Comparison of ENCODE assay signal across 8 cellular contexts in genomic region chr2:64989126-64989981, GRCh38. TPM values are rescaled to one million over a fixed set of nuclear protein-coding genes. Genes with fewer than 3 reads are reported as not detected.
DNase-seq lines count a peak whose midpoint lies in the region; ATAC-seq and TF ChIP-seq lines count a peak whose summit lies in the region.

TSS of gene SLC1A4 (plus strand) at chr2:64989399. CDS start at chr2:64989644, 245 bp downstream.

- peak; percentile 49 to 83 (median 74) for DNase-seq in CD8-positive, alpha-beta T cell
- DNase-seq in GM20000 (ENCODE audit: low spot score): peak; percentile 97
- peak; percentile 69 for DNase-seq in HT-29 (ENCODE audit: low spot score)
- DNase-seq in NOMO-1 treated with dmso at 0.1 percent for 144 hours (lab: John Stamatoyannopoulos, UW; ENCODE audit: unreplicated experiment): peak; percentile 94
- DNase-seq in activated CD8-positive, alpha-beta memory T cell treated with anti-CD3 and anti-CD28 coated beads, Interleukin-2, amount 10 ng/mL, durations not matched to agents 7 days and 5 days: peak; percentile 92
- DNase-seq in endodermal cell: peak; percentile 81
- peak; percentile 59 to 84 for DNase-seq in mesothelial cell of epicardium (ENCODE audit: low spot score in 2 of 2, unreplicated experiment in 2 of 2)
- DNase-seq in stimulated activated CD8-positive, alpha-beta memory T cell treated with anti-CD3 and anti-CD28 coated beads, Interleukin-15, amount 100 ng/mL, for 48 hours (ENCODE audit: low read depth in 2 of 2): peak; percentile 78 to 87

- CTCF ChIA-PET in CD8-positive, alpha-beta T cell (lab: Charles Lee): interaction anchor here (1.8 kb wide), 1 partner anchor 10 kb away, joined by 6 read pairs; no protein-coding TSS in a partner anchor
- CTCF ChIA-PET in activated CD8-positive, alpha-beta memory T cell treated with anti-CD3 and anti-CD28 coated beads, Interleukin-2, amount 10 ng/mL, durations not matched to agents 7 days and 5 days (lab: Charles Lee): interaction anchor here (0.7 to 6.6 kb wide), 12 partner anchors 10 to 71 kb away, joined by 3 to 50 read pairs (median 4); partner anchors contain the start of gene CEP68

- no peaks in the 10 kb centered on the region for H3K36me3 ChIP-seq in CD8-positive, alpha-beta T cell (ENCODE audit: insufficient read depth, low read length)
- H3K36me3 ChIP-seq in endodermal cell (ENCODE audit: control insufficient read depth, insufficient read depth, low read length): no peaks in the 10 kb centered on the region

- peaks cover 7% of the 10 kb centered on the region for H3K27me3 Mint-ChIP-seq in CD8-positive, alpha-beta T cell (ENCODE audit: low read depth)
- H3K27me3 Mint-ChIP-seq in activated CD8-positive, alpha-beta memory T cell treated with anti-CD3 and anti-CD28 coated beads, Interleukin-2, amount 10 ng/mL, durations not matched to agents 7 days and 5 days: peaks cover under 1% of the 10 kb centered on the region
- H3K27me3 Mint-ChIP-seq in endodermal cell (ENCODE audit: insufficient read depth) (peaks cover 74% of the 10 kb centered on the region), mesothelial cell of epicardium (ENCODE audit: low read depth) (peaks cover 27% of the 10 kb centered on the region)

- H3K9me3 Mint-ChIP-seq in CD8-positive, alpha-beta T cell: no peaks in the 10 kb centered on the region
- H3K9me3 Mint-ChIP-seq in activated CD8-positive, alpha-beta memory T cell treated with anti-CD3 and anti-CD28 coated beads, Interleukin-2, amount 10 ng/mL, durations not matched to agents 7 days and 5 days (ENCODE audit: low read depth): no peaks in the 10 kb centered on the region
- H3K9me3 Mint-ChIP-seq in endodermal cell (no peaks in the 10 kb centered on the region), mesothelial cell of epicardium (no peaks in the 10 kb centered on the region)

- 1 to 5% methylated on average over 31 to 109 of the region's 109 CpGs for WGBS in endodermal cell (ENCODE audit: insufficient coverage in 1 of 2, insufficient read length in 1 of 2), 2 experiments

- H3K4me1 ChIP-seq in CD8-positive, alpha-beta T cell (ENCODE audit: insufficient read depth, low read length): peaks cover 11% of the 10 kb centered on the region
- no peaks in the 10 kb centered on the region for H3K4me1 ChIP-seq in endodermal cell (ENCODE audit: control insufficient read depth, insufficient read depth, low read length)

- peaks cover 27% of the 10 kb centered on the region for H3K4me1 Mint-ChIP-seq in CD8-positive, alpha-beta T cell (ENCODE audit: low read depth)
- peaks cover 75% of the 10 kb centered on the region for H3K4me1 Mint-ChIP-seq in activated CD8-positive, alpha-beta memory T cell treated with anti-CD3 and anti-CD28 coated beads, Interleukin-2, amount 10 ng/mL, durations not matched to agents 7 days and 5 days
- peaks cover 5% of the 10 kb centered on the region for H3K4me1 Mint-ChIP-seq in endodermal cell
- H3K4me1 Mint-ChIP-seq in mesothelial cell of epicardium: peaks cover 23% of the 10 kb centered on the region

- no peaks in the 10 kb centered on the region for H3K27me3 ChIP-seq in CD8-positive, alpha-beta T cell (ENCODE audit: insufficient read depth, low read length)
- H3K27me3 ChIP-seq in endodermal cell (ENCODE audit: control insufficient read depth, insufficient read depth, low read length, poor library complexity, severe bottlenecking): peaks cover 60% of the 10 kb centered on the region

- POLR2A ChIA-PET in CD8-positive, alpha-beta T cell (lab: Charles Lee): interaction anchor here (0.8 to 1.6 kb wide), 3 partner anchors 8 to 68 kb away, joined by 3 to 5 read pairs (median 4); no protein-coding TSS in a partner anchor

- peak within 1 kb of the TSS; percentile 68 for H3K4me3 ChIP-seq in CD8-positive, alpha-beta T cell (ENCODE audit: low read depth, low read length)
- peak within 1 kb of the TSS; percentile 77 for H3K4me3 ChIP-seq in endodermal cell (ENCODE audit: low read length)

- peak; percentile 89 for ATAC-seq in CD8-positive, alpha-beta T cell
- peak; percentile 89 for ATAC-seq in activated CD8-positive, alpha-beta memory T cell treated with anti-CD3 and anti-CD28 coated beads, Interleukin-2, amount 10 ng/mL, durations not matched to agents 7 days and 5 days

- peak within 1 kb of the TSS; percentile 89 for H3K4me3 Mint-ChIP-seq in CD8-positive, alpha-beta T cell
- peak within 1 kb of the TSS; percentile 90 for H3K4me3 Mint-ChIP-seq in activated CD8-positive, alpha-beta memory T cell treated with anti-CD3 and anti-CD28 coated beads, Interleukin-2, amount 10 ng/mL, durations not matched to agents 7 days and 5 days
- peak within 1 kb of the TSS; percentile 62 for H3K4me3 Mint-ChIP-seq in endodermal cell
- H3K4me3 Mint-ChIP-seq in mesothelial cell of epicardium: peak within 1 kb of the TSS; percentile 81

- intact Hi-C loops in CD8-positive, alpha-beta T cell (cut with DNase I, micrococcal nuclease): loop anchor here (2.0 to 5.0 kb wide), 8 partner anchors 43 to 465 kb away; partner anchors contain the start of genes CEP68 (in 2 of the 2), ACTR2 (in 1 of the 2), AFTPH (in 1 of the 2) and RAB1A (in 1 of the 2)

- peak within 1 kb of the TSS; percentile 31 for H3K27ac ChIP-seq in CD8-positive, alpha-beta T cell (ENCODE audit: low read depth, low read length)
- H3K27ac ChIP-seq in endodermal cell (ENCODE audit: low read depth, low read length): peak within 1 kb of the TSS; percentile 82

- H3K36me3 Mint-ChIP-seq in CD8-positive, alpha-beta T cell: no peaks in the 10 kb centered on the region
- peaks cover 39% of the 10 kb centered on the region for H3K36me3 Mint-ChIP-seq in activated CD8-positive, alpha-beta memory T cell treated with anti-CD3 and anti-CD28 coated beads, Interleukin-2, amount 10 ng/mL, durations not matched to agents 7 days and 5 days
- H3K36me3 Mint-ChIP-seq in endodermal cell (ENCODE audit: low read depth) (peaks cover 2% of the 10 kb centered on the region), mesothelial cell of epicardium (no peaks in the 10 kb centered on the region)

- H3K27ac Mint-ChIP-seq in CD8-positive, alpha-beta T cell: peak within 1 kb of the TSS; percentile 33
- peak within 1 kb of the TSS; percentile 81 for H3K27ac Mint-ChIP-seq in activated CD8-positive, alpha-beta memory T cell treated with anti-CD3 and anti-CD28 coated beads, Interleukin-2, amount 10 ng/mL, durations not matched to agents 7 days and 5 days
- H3K27ac Mint-ChIP-seq in endodermal cell (peak within 1 kb of the TSS; percentile 69), mesothelial cell of epicardium (peak within 1 kb of the TSS; percentile 98)

- TF ChIP-seq CTCF in CD8-positive, alpha-beta T cell (IDR thresholded peaks at IDR 0.05): no peak
- no peak for TF ChIP-seq CTCF in GM20000 (IDR thresholded peaks at IDR 0.05; ENCODE audit: extremely low read depth, missing control alignments)
- no peak for TF ChIP-seq CTCF in endodermal cell (conservative IDR thresholded peaks at IDR 0.05)
- no peak for TF ChIP-seq CTCF in mesothelial cell of epicardium (IDR thresholded peaks at IDR 0.05; ENCODE audit: unreplicated experiment)

- H3K9me3 ChIP-seq in CD8-positive, alpha-beta T cell (ENCODE audit: low read length): no peaks in the 10 kb centered on the region
- no peaks in the 10 kb centered on the region for H3K9me3 ChIP-seq in endodermal cell (ENCODE audit: control insufficient read depth, low read length)

- peak within 1 kb of the TSS; percentile 78 for H3K9ac ChIP-seq in endodermal cell (ENCODE audit: extremely low read depth, low read length, poor library complexity, severe bottlenecking)

RNA-seq across cellular contexts. Expression of gene SLC1A4, which starts in this region (rescaled TPM):
- total RNA-seq in CD8-positive, alpha-beta T cell: 1 to 10 TPM; 3.1 to 4.2 TPM
- total RNA-seq in HT-29 (2014; rRNA removed; shearing (Covaris generic)): 7.9 and 8.7 TPM in 2 replicates
- 100 to 1,000 TPM in 1 of 2 experiments, 10 to 100 TPM in 1; 61.7 to 113 TPM for total RNA-seq in activated CD8-positive, alpha-beta memory T cell treated with anti-CD3 and anti-CD28 coated beads, Interleukin-2, amount 10 ng/mL, durations not matched to agents 7 days and 5 days
- 1 to 10 TPM in 1 of 2 donors, under 1 TPM in 1; 0.07 to 1.9 TPM for total RNA-seq in endodermal cell
- 6.9 TPM for polyA plus RNA-seq in endodermal cell (2013, experiment 1 of 2)
- 6.4 TPM for polyA plus RNA-seq in endodermal cell (2013, experiment 2 of 2)
- total RNA-seq in mesothelial cell of epicardium: 4.3 to 6.0 TPM (median 5.3 TPM) in 3 replicates

Comparison
In these comparisons a context has a peak if more than half of its experiments do, and no peak if none do; other contexts are left out.
1. Peak in every context shown above with its lines: DNase-seq, ATAC-seq, H3K4me3 ChIP-seq and H3K27ac ChIP-seq.
2. H3K27ac Mint-ChIP-seq: peak in every context shown above with its lines; median percentile 98 in mesothelial cell of epicardium; 81 in activated CD8-positive, alpha-beta memory T cell treated with anti-CD3 and anti-CD28 coated beads, Interleukin-2, amount 10 ng/mL, durations not matched to agents 7 days and 5 days; 69 in endodermal cell; 33 in CD8-positive, alpha-beta T cell.